8 cellular contexts compared by ENCODE assay signal in genomic region chr2:108448678-108449409, GRCh38. TPM values are rescaled to one million over a fixed set of nuclear protein-coding genes. Genes with fewer than 3 reads are reported as not detected.
DNase-seq lines count a peak whose midpoint lies in the region; ATAC-seq lines count a peak whose summit lies in the region.

TSS of gene GCC2 (plus strand) at chr2:108449206. CDS start at chr2:108449275, 69 bp downstream.

- ATAC-seq in GM21360 (IDR thresholded peaks at IDR 0.05; ENCODE audit: unreplicated experiment) = peak; percentile 98

- DNase-seq in COLO829 (ENCODE audit: low spot score) = peak; percentile 68
- peak; percentile 99 for DNase-seq in HT-29 (ENCODE audit: low spot score)
- peak; percentile 91 for DNase-seq in NK-92 treated with Interleukin-12 subunit alpha and Interleukin-12 subunit beta, amount 100 ng/mL, for 24 hours (lab: John Stamatoyannopoulos, UW)
- DNase-seq in activated CD8-positive, alpha-beta memory T cell treated with anti-CD3 and anti-CD28 coated beads for 1 hour (ENCODE audit: extremely low read depth in 1 of 2, low read depth in 1 of 2) = peak; percentile 87 to 95
- DNase-seq in effector CD8-positive, alpha-beta T cell (lab: John Stamatoyannopoulos, UW) = peak; percentile 91
- peak; percentile 94 for DNase-seq in medulla oblongata (ENCODE audit: extremely low spot score)
- peak; percentile 87 to 92 (median 91) for DNase-seq in stimulated activated CD4-positive, alpha-beta T cell treated with anti-CD3 and anti-CD28 coated beads, TNF-alpha, amount 100 ng/mL, for 48 hours (ENCODE audit: low read depth in 3 of 3)

RNA-seq across cellular contexts. Expression of gene GCC2, which starts in this region (rescaled TPM):
- total RNA-seq in HT-29 (2014; rRNA removed; shearing (Covaris generic)) = 12.7 and 16.6 TPM in 2 replicates

Comparison
In these comparisons a context has a peak if more than half of its experiments do, and no peak if none do; other contexts are left out.
1. Peak in every context shown above with its lines: DNase-seq and ATAC-seq.